Comparison of ENCODE assay signal across 2 cellular contexts in the genomic region with DNA sequence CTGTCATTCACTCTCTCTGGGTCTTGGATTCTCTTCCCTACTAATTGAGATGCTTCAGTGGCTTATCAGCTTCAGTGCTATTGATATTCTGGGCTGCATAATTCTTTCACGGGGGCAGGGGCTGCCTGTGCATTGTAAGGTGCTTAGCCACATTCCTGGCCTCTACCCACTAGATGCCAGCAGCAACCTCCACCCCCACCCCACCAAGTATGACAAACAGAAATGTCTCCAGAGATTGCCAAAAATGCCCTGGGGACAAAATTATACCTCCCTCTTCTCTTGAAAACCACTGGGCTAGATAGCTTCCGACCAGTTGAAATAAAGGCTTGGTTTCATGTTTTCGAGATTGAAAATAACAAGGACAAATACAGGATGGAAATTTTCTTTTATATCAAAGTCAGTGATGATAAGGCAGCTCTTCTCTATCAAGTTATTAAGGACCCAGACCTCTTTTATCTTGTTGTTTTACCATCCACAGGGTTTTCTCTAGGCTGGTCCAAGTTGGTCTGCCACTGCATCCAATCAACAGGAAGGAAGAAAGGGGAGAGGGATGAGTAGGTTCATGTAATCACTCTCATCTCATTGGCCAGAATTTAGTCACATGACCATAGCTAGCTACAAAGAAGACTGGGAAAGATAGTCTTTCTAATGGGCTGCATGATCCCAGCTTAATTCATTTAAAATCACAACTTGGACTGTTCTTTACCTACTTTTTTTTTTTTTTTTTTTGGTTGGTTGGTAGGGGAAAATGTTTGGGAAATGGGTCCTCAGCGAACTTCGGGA.
TF ChIP-seq lines count a peak whose summit lies in the region.

No MANE protein-coding gene starts in this region.

TF ChIP-seq in GM23338, 12 proteins besides CTCF, POLR2A, EP300 and RAD21 (continues in another document):
- TF ChIP-seq, protein P1, sequence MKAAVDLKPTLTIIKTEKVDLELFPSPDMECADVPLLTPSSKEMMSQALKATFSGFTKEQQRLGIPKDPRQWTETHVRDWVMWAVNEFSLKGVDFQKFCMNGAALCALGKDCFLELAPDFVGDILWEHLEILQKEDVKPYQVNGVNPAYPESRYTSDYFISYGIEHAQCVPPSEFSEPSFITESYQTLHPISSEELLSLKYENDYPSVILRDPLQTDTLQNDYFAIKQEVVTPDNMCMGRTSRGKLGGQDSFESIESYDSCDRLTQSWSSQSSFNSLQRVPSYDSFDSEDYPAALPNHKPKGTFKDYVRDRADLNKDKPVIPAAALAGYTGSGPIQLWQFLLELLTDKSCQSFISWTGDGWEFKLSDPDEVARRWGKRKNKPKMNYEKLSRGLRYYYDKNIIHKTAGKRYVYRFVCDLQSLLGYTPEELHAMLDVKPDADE (IDR thresholded peaks at IDR 0.05): no peak
- TF ChIP-seq ZNF331 (CRISPR knock-in tag; IDR thresholded peaks at IDR 0.05; ENCODE audit: low read depth): no peak
- TF ChIP-seq EZH2phosphoT487 (IDR thresholded peaks at IDR 0.05; ENCODE audit: unreplicated experiment): no peak
- no peak for TF ChIP-seq EZH2 (IDR thresholded peaks at IDR 0.05; ENCODE audit: low read depth, unreplicated experiment)
- TF ChIP-seq, protein P2, sequence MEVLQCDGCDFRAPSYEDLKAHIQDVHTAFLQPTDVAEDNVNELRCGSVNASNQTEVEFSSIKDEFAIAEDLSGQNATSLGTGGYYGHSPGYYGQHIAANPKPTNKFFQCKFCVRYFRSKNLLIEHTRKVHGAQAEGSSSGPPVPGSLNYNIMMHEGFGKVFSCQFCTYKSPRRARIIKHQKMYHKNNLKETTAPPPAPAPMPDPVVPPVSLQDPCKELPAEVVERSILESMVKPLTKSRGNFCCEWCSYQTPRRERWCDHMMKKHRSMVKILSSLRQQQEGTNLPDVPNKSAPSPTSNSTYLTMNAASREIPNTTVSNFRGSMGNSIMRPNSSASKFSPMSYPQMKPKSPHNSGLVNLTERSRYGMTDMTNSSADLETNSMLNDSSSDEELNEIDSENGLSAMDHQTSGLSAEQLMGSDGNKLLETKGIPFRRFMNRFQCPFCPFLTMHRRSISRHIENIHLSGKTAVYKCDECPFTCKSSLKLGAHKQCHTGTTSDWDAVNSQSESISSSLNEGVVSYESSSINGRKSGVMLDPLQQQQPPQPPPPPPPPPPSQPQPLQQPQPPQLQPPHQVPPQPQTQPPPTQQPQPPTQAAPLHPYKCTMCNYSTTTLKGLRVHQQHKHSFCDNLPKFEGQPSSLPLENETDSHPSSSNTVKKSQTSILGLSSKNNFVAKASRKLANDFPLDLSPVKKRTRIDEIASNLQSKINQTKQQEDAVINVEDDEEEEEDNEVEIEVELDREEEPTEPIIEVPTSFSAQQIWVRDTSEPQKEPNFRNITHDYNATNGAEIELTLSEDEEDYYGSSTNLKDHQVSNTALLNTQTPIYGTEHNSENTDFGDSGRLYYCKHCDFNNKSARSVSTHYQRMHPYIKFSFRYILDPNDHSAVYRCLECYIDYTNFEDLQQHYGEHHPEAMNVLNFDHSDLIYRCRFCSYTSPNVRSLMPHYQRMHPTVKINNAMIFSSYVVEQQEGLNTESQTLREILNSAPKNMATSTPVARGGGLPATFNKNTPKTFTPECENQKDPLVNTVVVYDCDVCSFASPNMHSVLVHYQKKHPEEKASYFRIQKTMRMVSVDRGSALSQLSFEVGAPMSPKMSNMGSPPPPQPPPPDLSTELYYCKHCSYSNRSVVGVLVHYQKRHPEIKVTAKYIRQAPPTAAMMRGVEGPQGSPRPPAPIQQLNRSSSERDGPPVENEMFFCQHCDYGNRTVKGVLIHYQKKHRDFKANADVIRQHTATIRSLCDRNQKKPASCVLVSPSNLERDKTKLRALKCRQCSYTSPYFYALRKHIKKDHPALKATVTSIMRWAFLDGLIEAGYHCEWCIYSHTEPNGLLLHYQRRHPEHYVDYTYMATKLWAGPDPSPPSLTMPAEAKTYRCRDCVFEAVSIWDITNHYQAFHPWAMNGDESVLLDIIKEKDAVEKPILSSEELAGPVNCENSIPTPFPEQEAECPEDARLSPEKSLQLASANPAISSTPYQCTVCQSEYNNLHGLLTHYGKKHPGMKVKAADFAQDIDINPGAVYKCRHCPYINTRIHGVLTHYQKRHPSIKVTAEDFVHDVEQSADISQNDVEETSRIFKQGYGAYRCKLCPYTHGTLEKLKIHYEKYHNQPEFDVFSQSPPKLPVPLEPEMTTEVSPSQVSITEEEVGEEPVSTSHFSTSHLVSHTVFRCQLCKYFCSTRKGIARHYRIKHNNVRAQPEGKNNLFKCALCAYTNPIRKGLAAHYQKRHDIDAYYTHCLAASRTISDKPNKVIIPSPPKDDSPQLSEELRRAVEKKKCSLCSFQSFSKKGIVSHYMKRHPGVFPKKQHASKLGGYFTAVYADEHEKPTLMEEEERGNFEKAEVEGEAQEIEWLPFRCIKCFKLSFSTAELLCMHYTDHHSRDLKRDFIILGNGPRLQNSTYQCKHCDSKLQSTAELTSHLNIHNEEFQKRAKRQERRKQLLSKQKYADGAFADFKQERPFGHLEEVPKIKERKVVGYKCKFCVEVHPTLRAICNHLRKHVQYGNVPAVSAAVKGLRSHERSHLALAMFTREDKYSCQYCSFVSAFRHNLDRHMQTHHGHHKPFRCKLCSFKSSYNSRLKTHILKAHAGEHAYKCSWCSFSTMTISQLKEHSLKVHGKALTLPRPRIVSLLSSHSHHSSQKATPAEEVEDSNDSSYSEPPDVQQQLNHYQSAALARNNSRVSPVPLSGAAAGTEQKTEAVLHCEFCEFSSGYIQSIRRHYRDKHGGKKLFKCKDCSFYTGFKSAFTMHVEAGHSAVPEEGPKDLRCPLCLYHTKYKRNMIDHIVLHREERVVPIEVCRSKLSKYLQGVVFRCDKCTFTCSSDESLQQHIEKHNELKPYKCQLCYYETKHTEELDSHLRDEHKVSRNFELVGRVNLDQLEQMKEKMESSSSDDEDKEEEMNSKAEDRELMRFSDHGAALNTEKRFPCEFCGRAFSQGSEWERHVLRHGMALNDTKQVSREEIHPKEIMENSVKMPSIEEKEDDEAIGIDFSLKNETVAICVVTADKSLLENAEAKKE (CRISPR knock-in tag; IDR thresholded peaks at IDR 0.05): no peak
- TF ChIP-seq JUNB (IDR thresholded peaks at IDR 0.05; ENCODE audit: unreplicated experiment): no peak
- TF ChIP-seq, protein P3, sequence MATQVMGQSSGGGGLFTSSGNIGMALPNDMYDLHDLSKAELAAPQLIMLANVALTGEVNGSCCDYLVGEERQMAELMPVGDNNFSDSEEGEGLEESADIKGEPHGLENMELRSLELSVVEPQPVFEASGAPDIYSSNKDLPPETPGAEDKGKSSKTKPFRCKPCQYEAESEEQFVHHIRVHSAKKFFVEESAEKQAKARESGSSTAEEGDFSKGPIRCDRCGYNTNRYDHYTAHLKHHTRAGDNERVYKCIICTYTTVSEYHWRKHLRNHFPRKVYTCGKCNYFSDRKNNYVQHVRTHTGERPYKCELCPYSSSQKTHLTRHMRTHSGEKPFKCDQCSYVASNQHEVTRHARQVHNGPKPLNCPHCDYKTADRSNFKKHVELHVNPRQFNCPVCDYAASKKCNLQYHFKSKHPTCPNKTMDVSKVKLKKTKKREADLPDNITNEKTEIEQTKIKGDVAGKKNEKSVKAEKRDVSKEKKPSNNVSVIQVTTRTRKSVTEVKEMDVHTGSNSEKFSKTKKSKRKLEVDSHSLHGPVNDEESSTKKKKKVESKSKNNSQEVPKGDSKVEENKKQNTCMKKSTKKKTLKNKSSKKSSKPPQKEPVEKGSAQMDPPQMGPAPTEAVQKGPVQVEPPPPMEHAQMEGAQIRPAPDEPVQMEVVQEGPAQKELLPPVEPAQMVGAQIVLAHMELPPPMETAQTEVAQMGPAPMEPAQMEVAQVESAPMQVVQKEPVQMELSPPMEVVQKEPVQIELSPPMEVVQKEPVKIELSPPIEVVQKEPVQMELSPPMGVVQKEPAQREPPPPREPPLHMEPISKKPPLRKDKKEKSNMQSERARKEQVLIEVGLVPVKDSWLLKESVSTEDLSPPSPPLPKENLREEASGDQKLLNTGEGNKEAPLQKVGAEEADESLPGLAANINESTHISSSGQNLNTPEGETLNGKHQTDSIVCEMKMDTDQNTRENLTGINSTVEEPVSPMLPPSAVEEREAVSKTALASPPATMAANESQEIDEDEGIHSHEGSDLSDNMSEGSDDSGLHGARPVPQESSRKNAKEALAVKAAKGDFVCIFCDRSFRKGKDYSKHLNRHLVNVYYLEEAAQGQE (IDR thresholded peaks at IDR 0.05; ENCODE audit: unreplicated experiment): no peak

TF ChIP-seq in H1, 55 proteins besides CTCF, POLR2A, EP300 and RAD21:
- TF ChIP-seq, protein P4, sequence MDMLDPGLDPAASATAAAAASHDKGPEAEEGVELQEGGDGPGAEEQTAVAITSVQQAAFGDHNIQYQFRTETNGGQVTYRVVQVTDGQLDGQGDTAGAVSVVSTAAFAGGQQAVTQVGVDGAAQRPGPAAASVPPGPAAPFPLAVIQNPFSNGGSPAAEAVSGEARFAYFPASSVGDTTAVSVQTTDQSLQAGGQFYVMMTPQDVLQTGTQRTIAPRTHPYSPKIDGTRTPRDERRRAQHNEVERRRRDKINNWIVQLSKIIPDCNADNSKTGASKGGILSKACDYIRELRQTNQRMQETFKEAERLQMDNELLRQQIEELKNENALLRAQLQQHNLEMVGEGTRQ (IDR thresholded peaks at IDR 0.05; ENCODE audit: low read length): peak; percentile 22; the same call in 1 of the 2 replicates
- TF ChIP-seq, protein P5, sequence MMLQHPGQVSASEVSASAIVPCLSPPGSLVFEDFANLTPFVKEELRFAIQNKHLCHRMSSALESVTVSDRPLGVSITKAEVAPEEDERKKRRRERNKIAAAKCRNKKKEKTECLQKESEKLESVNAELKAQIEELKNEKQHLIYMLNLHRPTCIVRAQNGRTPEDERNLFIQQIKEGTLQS (IDR thresholded peaks at IDR 0.05; ENCODE audit: insufficient read depth, low read depth, low read length): no peak
- TF ChIP-seq POU5F1 (IDR thresholded peaks at IDR 0.05; ENCODE audit: low read depth, low read length) (no peak), SRF (IDR thresholded peaks at IDR 0.05; ENCODE audit: low read depth, low read length) (no peak), YY1 (IDR thresholded peaks at IDR 0.05; ENCODE audit: low read depth, low read length) (no peak)
